In the genomic region with DNA sequence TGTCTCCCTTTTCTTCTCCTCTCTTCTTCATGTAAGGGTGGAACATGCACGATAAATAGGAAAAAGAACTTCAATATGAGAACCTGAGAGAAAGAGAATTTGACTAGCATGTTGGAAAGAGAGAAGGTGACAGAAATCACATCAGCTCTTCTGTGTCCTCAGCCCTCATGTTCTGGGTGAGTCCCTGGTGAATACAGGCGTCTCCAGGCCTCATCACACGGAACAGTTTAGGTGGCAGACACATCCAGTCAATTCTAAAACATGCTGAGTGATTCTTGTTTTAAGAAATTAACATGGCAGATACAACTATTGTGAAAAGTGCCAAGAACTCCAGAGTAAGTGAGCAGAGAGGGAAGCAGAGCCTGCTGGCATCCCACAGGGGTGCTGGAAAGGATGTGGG, we compare ENCODE assay signal across 35 cellular contexts.
"Had no signal": no experiment of that assay in that cellular context is flagged by ENCODE, and none has a peak within 500 bp of the region (broad histone marks: within the 10 kb centered on the region; RNA-seq: fewer than 3 reads in every experiment).

No MANE protein-coding gene starts in this region.

- ATAC-seq: activated CD8-positive, alpha-beta T cell treated with anti-CD3 and anti-CD28 coated beads for 36 hours; body of pancreas; PC-3; SK-N-SH treated with all-trans-retinoic acid at 6 μM for 48 hours had no signal

- H3K4me2 ChIP-seq: KMS-11 had no signal

- H3K27me3 Mint-ChIP-seq: activated B cell treated with CpG ODN at 0.5 μM for 24 hours; activated CD8-positive, alpha-beta T cell treated with anti-CD3 and anti-CD28 coated beads for 36 hours; activated naive CD4-positive, alpha-beta T cell treated with anti-CD3 and anti-CD28 coated beads, Interleukin-2, amount 50 U/mL, for 24 hours; activated naive CD8-positive, alpha-beta T cell treated with anti-CD3 and anti-CD28 coated beads, Interleukin-2, amount 10 ng/mL, durations not matched to agents 7 days and 5 days had no signal

- H3K36me3 ChIP-seq: adrenal gland, breast epithelium, Peyer's patch had no signal

- H3K4me1 Mint-ChIP-seq: activated naive CD4-positive, alpha-beta T cell treated with anti-CD3 and anti-CD28 coated beads, Interleukin-2, amount 50 U/mL, for 24 hours; activated naive CD8-positive, alpha-beta T cell treated with anti-CD3 and anti-CD28 coated beads, Interleukin-2, amount 10 ng/mL, durations not matched to agents 7 days and 5 days had no signal

- H3K36me3 Mint-ChIP-seq: activated naive CD4-positive, alpha-beta T cell treated with anti-CD3 and anti-CD28 coated beads, Interleukin-2, amount 50 U/mL, for 24 hours; activated naive CD8-positive, alpha-beta T cell treated with anti-CD3 and anti-CD28 coated beads, Interleukin-2, amount 10 ng/mL, durations not matched to agents 7 days and 5 days had no signal

- H3K9me3 Mint-ChIP-seq: activated B cell treated with CpG ODN at 0.5 μM for 24 hours; activated CD8-positive, alpha-beta T cell treated with anti-CD3 and anti-CD28 coated beads for 36 hours; activated naive CD4-positive, alpha-beta T cell treated with anti-CD3 and anti-CD28 coated beads, Interleukin-2, amount 50 U/mL, for 24 hours; activated naive CD8-positive, alpha-beta T cell treated with anti-CD3 and anti-CD28 coated beads, Interleukin-2, amount 10 ng/mL, durations not matched to agents 7 days and 5 days; activated T-helper 2 cell treated with anti-CD3 and anti-CD28 coated beads, Interferon-gamma antibody, Interleukin-2, Interleukin-4, amounts not matched to agents 10 μg/mL and 5 μg/mL and 100 μg/mL, durations not matched to agents 14 hours and 24 hours and 36 hours had no signal

- H3K4me1 ChIP-seq: adrenal gland, breast epithelium had no signal

- H3K4me3 Mint-ChIP-seq: activated B cell treated with CpG ODN at 0.5 μM for 24 hours; activated CD8-positive, alpha-beta T cell treated with anti-CD3 and anti-CD28 coated beads for 36 hours; activated naive CD4-positive, alpha-beta T cell treated with anti-CD3 and anti-CD28 coated beads, Interleukin-2, amount 50 U/mL, for 24 hours; activated naive CD8-positive, alpha-beta T cell treated with anti-CD3 and anti-CD28 coated beads, Interleukin-2, amount 10 ng/mL, durations not matched to agents 7 days and 5 days had no signal

- DNase-seq: activated B cell treated with CpG ODN at 0.5 μM for 24 hours; activated CD4-positive, alpha-beta T cell treated with anti-CD3 and anti-CD28 coated beads, Interleukin-2, amount 50 U/mL, for 1 hour; activated CD4-positive, CD25-positive, alpha-beta regulatory T cell treated with anti-CD3 and anti-CD28 coated beads, Interleukin-2, amount 50 U/mL, for 72 hours; activated CD8-positive, alpha-beta T cell treated with anti-CD3 and anti-CD28 coated beads for 36 hours; activated gamma-delta T cell; activated naive CD4-positive, alpha-beta T cell treated with Interleukin-2 at 50 U/mL for 16 hours; activated naive CD8-positive, alpha-beta T cell treated with anti-CD3 and anti-CD28 coated beads, Interleukin-2, amount 10 ng/mL, durations not matched to agents 7 days and 5 days; activated T-cell treated with anti-CD3 and anti-CD28 coated beads, Interleukin-2, amount 50 U/mL, for 1 hour; adrenal gland; body of pancreas; MM.1S; MV-4-11; NCI-H1092; NCI-H1436 treated with DMSO at 0.1 percent for 48 hours; NCI-H1694 treated with DMSO at 0.1 percent for 48 hours; NCI-H2029 treated with DMSO at 0.1 percent for 48 hours; NCI-H2107; NCI-H2171; NCI-H510A; NCI-H526; NCI-H748 treated with DMSO at 0.1 percent for 48 hours; NK-92 treated with Interleukin-12 subunit alpha and Interleukin-12 subunit beta, amount 100 ng/mL, for 24 hours; PC-3; Peyer's patch; RPMI8226; SIG-M5; T-helper 1 cell; T-helper 2 cell; T-helper 9 cell had no signal

- H3K27me3 ChIP-seq: adrenal gland, body of pancreas, breast epithelium, Peyer's patch had no signal

- H3K27ac Mint-ChIP-seq: activated B cell treated with CpG ODN at 0.5 μM for 24 hours; activated CD8-positive, alpha-beta T cell treated with anti-CD3 and anti-CD28 coated beads for 36 hours; activated naive CD4-positive, alpha-beta T cell treated with anti-CD3 and anti-CD28 coated beads, Interleukin-2, amount 50 U/mL, for 24 hours; activated naive CD8-positive, alpha-beta T cell treated with anti-CD3 and anti-CD28 coated beads, Interleukin-2, amount 10 ng/mL, durations not matched to agents 7 days and 5 days; activated T-helper 2 cell treated with anti-CD3 and anti-CD28 coated beads, Interferon-gamma antibody, Interleukin-2, Interleukin-4, amounts not matched to agents 10 μg/mL and 5 μg/mL and 100 μg/mL, durations not matched to agents 14 hours and 24 hours and 36 hours had no signal

- H3K4me3 ChIP-seq: adrenal gland, body of pancreas, breast epithelium, Peyer's patch had no signal

- H3K27ac ChIP-seq: adrenal gland, body of pancreas, breast epithelium, KMS-11, Peyer's patch, VCaP had no signal
